ENCODE assay signal across 8 cellular contexts in the genomic region with DNA sequence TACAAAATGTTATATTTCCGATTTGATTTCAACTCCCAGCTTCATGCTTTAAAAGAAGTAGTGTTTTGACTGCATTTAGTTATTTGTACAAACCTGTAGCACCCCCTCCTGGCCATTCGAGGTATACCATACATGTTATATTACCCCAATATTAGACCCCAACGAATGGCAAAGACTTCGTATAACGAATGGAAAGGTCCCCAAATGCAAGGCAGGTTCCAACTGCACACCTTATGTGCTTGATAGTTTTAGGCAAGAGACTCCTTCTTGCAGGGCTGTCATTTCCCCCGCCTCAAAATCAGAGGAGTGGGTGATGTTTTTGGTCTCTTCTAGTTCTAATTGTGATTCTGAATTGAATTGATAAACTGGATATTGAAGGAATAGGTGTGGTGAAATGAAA.
DNase-seq lines count a peak whose midpoint lies in the region; ATAC-seq and TF ChIP-seq lines count a peak whose summit lies in the region.

No MANE protein-coding gene starts in this region.

- no peaks in the 10 kb centered on the region for H3K27me3 ChIP-seq in gastroesophageal sphincter

- H3K36me3 ChIP-seq in gastroesophageal sphincter: no peaks in the 10 kb centered on the region

- TF ChIP-seq POLR2A in gastroesophageal sphincter (IDR thresholded peaks at IDR 0.05): no peak

- peaks cover 0 to 5% (median 0%) of the 10 kb centered on the region in 3 donors for H3K4me1 ChIP-seq in gastroesophageal sphincter

- ATAC-seq in gastroesophageal sphincter (no peak), GM18907 (IDR thresholded peaks at IDR 0.05; ENCODE audit: unreplicated experiment) (no peak)

- no peak overlapping the region for H3K4me3 ChIP-seq in gastroesophageal sphincter

- no peak for TF ChIP-seq EP300 in gastroesophageal sphincter (IDR thresholded peaks at IDR 0.05)

- no peaks in the 10 kb centered on the region for H3K9me3 ChIP-seq in gastroesophageal sphincter

- WGBS in gastroesophageal sphincter (ENCODE audit: low coverage in 1 of 2), 2 donors: 28 to 31% methylated on average over 6 of the region's 6 CpGs

- DNase-seq in AG09319 (ENCODE audit: extremely low read depth, low read depth): no peak
- DNase-seq in NAMALWA (ENCODE audit: low spot score): peak; percentile 77
- peak; percentile 69 for DNase-seq in activated CD8-positive, alpha-beta memory T cell treated with anti-CD3 and anti-CD28 coated beads, Interleukin-2, amount 50 U/mL, for 4 hours
- peak in 3 of 4 experiments; percentile 48 to 52 (median 49) for DNase-seq in stimulated activated CD4-positive, alpha-beta T cell treated with anti-CD3 and anti-CD28 coated beads, Interleukin-1b, Interleukin-23, amount 100 ng/mL, for 24 hours (ENCODE audit: low read depth in 4 of 4, low spot score in 1 of 4)
- DNase-seq in NCI-H1436 (lab: John Stamatoyannopoulos, UW): no peak

- H3K27ac ChIP-seq in gastroesophageal sphincter: no peak overlapping the region

- TF ChIP-seq CTCF in AG09319 (IDR thresholded peaks at IDR 0.05; ENCODE audit: low read depth, low read length): peak; percentile 49
- peak; percentile 46 for TF ChIP-seq CTCF in GM12874 (IDR thresholded peaks at IDR 0.05; ENCODE audit: insufficient read depth, low read depth, low read length)
- peak in 3 of 4 experiments; percentile 22 to 57 (median 43) for TF ChIP-seq CTCF in gastroesophageal sphincter (IDR thresholded peaks at IDR 0.05)

Comparison
In these comparisons a context has a peak if more than half of its experiments do, and no peak if none do; other contexts are left out.
1. DNase-seq: peak in NAMALWA (single experiment), activated CD8-positive, alpha-beta memory T cell treated with anti-CD3 and anti-CD28 coated beads, Interleukin-2, amount 50 U/mL, for 4 hours (single experiment) and stimulated activated CD4-positive, alpha-beta T cell treated with anti-CD3 and anti-CD28 coated beads, Interleukin-1b, Interleukin-23, amount 100 ng/mL, for 24 hours (3 of 4); none in AG09319 (single experiment) and NCI-H1436 (single experiment).
2. Peak in every context shown above with its lines, with median percentiles within 50 percentile points of each other: CTCF ChIP-seq.